ENCODE assay signal across 13 cellular contexts in genomic region chr3:153319691-153320552, GRCh38.
DNase-seq lines count a peak whose midpoint lies in the region; ATAC-seq, FAIRE-seq and TF ChIP-seq lines count a peak whose summit lies in the region.
"Had no signal": no experiment of that assay in that cellular context is flagged by ENCODE, and none has a peak within 500 bp of the region (broad histone marks: within the 10 kb centered on the region; RNA-seq: fewer than 3 reads in every experiment).

No MANE protein-coding gene starts in this region.

- no peak for ATAC-seq in activated CD8-positive, alpha-beta memory T cell treated with anti-CD3 and anti-CD28 coated beads, Interleukin-2, amount 10 ng/mL, durations not matched to agents 7 days and 5 days
- peak; percentile 90 to 91 for ATAC-seq in stimulated activated naive B cell treated with anti-CD40 and anti-IgM and Interleukin-4, amounts not matched to agents 10 μg/mL and 1 μg/mL and 100 μg/mL, for 72 hours (replicated peaks)

- H3K27ac ChIP-seq in endothelial cell of umbilical vein (ENCODE audit: insufficient read depth, low read depth, low read length): no peak overlapping the region

- H3K27ac Mint-ChIP-seq in activated CD8-positive, alpha-beta memory T cell treated with anti-CD3 and anti-CD28 coated beads, Interleukin-2, amount 10 ng/mL, durations not matched to agents 7 days and 5 days: no peak overlapping the region
- H3K27ac Mint-ChIP-seq in stimulated activated naive B cell treated with anti-CD40 and anti-IgM and Interleukin-4, amounts not matched to agents 10 μg/mL and 1 μg/mL and 100 μg/mL, for 72 hours: peak overlapping the region; percentile 94

- H3K4me2 ChIP-seq in Loucy (ENCODE audit: low read depth, low read length, poor library complexity, severe bottlenecking) (peak overlapping the region; percentile 5), endothelial cell of umbilical vein (ENCODE audit: insufficient read depth, low read length) (no peak overlapping the region)

- H3K27me3 ChIP-seq in Loucy (ENCODE audit: insufficient read depth, low read length, poor library complexity, severe bottlenecking) (no peaks in the 10 kb centered on the region), endothelial cell of umbilical vein (ENCODE audit: control insufficient read depth in 2 of 2, insufficient read depth in 2 of 2, low read length in 2 of 2) (no peaks in the 10 kb centered on the region)

- TF ChIP-seq CTCF in Loucy (conservative IDR thresholded peaks at IDR 0.05; ENCODE audit: low read length) (no peak), endothelial cell of umbilical vein (IDR thresholded peaks at IDR 0.05; ENCODE audit: extremely low read depth in 1 of 2, insufficient read depth in 1 of 2, low read depth in 1 of 2, low read length in 2 of 2) (no peak)

- no TSS peak for BruUV-seq in endothelial cell of umbilical vein (replicated peaks; lab: Mats Ljungman, UMichigan)

- no peaks in the 10 kb centered on the region for H3K9me2 ChIP-seq in Loucy (replicated peaks; ENCODE audit: low read depth, low read length)

- no peak for FAIRE-seq in endothelial cell of umbilical vein (lab: Jason Lieb, UNC)

- H3K9ac ChIP-seq in Loucy (ENCODE audit: low read depth, low read length, poor library complexity, severe bottlenecking) (no peak overlapping the region), endothelial cell of umbilical vein (replicated peaks; ENCODE audit: extremely low read depth, insufficient read depth, low read length) (no peak overlapping the region)

- TF ChIP-seq POLR2A in endothelial cell of umbilical vein (IDR thresholded peaks at IDR 0.05; ENCODE audit: low read depth, low read length): no peak

- dilution Hi-C loops in endothelial cell of umbilical vein (cut with MboI; ENCODE audit: extremely low pct_ligation_motif_present, low sequenced_read_pairs): no loop called here

- H2AFZ ChIP-seq in Loucy (ENCODE audit: low read length) (peak overlapping the region; percentile 54), endothelial cell of umbilical vein (ENCODE audit: low read depth, low read length) (peak overlapping the region; percentile 69)

- H3K79me2 ChIP-seq in Loucy (ENCODE audit: insufficient read depth, low read length) (no peaks in the 10 kb centered on the region), endothelial cell of umbilical vein (ENCODE audit: control insufficient read depth, insufficient read depth, low read length) (no peaks in the 10 kb centered on the region)

- no peak for DNase-seq in activated CD8-positive, alpha-beta memory T cell treated with anti-CD3 and anti-CD28 coated beads, Interleukin-2, amount 10 ng/mL, durations not matched to agents 7 days and 5 days
- no peak for DNase-seq in activated CD8-positive, alpha-beta memory T cell treated with anti-CD3 and anti-CD28 coated beads, Interleukin-2, amount 50 U/mL, for 4 hours
- no peak for DNase-seq in endothelial cell of umbilical vein (ENCODE audit: low read depth, low spot score)
- DNase-seq in stimulated activated naive B cell treated with anti-CD40 and anti-IgM and Interleukin-4, amounts not matched to agents 10 μg/mL and 1 μg/mL and 100 μg/mL, for 72 hours: no peak
- DNase-seq in COLO668 (lab: John Stamatoyannopoulos, UW; ENCODE audit: unreplicated experiment): no peak
- no peak for DNase-seq in SHP77 (lab: John Stamatoyannopoulos, UW)
- no peak for DNase-seq in HT-29 (ENCODE audit: low spot score)
- DNase-seq: activated naive CD4-positive, alpha-beta T cell treated with anti-CD3 and anti-CD28 coated beads, Interleukin-2, amount 50 U/mL, for 16 hours; occipital lobe; SIG-M5; stimulated activated CD4-positive, alpha-beta T cell treated with anti-CD3 and anti-CD28 coated beads, Interleukin-4, amount 100 ng/mL, for 24 hours; substantia nigra had no signal

- H3K36me3 Mint-ChIP-seq in activated CD8-positive, alpha-beta memory T cell treated with anti-CD3 and anti-CD28 coated beads, Interleukin-2, amount 10 ng/mL, durations not matched to agents 7 days and 5 days: peaks cover 2% of the 10 kb centered on the region
- H3K36me3 Mint-ChIP-seq in stimulated activated naive B cell treated with anti-CD40 and anti-IgM and Interleukin-4, amounts not matched to agents 10 μg/mL and 1 μg/mL and 100 μg/mL, for 72 hours: peaks cover 5 to 6% of the 10 kb centered on the region in 2 donors

- H3K4me1 ChIP-seq in Loucy (ENCODE audit: insufficient read depth, low read length, poor library complexity, severe bottlenecking): no peaks in the 10 kb centered on the region
- no peaks in the 10 kb centered on the region for H3K4me1 ChIP-seq in endothelial cell of umbilical vein (ENCODE audit: control insufficient read depth, extremely low read depth, insufficient read depth, low read length)

- no peaks in the 10 kb centered on the region for H3K36me3 ChIP-seq in Loucy (ENCODE audit: insufficient read depth, low read length)
- no peaks in the 10 kb centered on the region for H3K36me3 ChIP-seq in endothelial cell of umbilical vein (ENCODE audit: control insufficient read depth in 2 of 2, extremely low read depth in 1 of 2, insufficient read depth in 2 of 2, low read length in 2 of 2)

- peak overlapping the region; percentile 5 for H3K4me3 Mint-ChIP-seq in activated CD8-positive, alpha-beta memory T cell treated with anti-CD3 and anti-CD28 coated beads, Interleukin-2, amount 10 ng/mL, durations not matched to agents 7 days and 5 days
- peak overlapping the region; percentile 25 to 35 for H3K4me3 Mint-ChIP-seq in stimulated activated naive B cell treated with anti-CD40 and anti-IgM and Interleukin-4, amounts not matched to agents 10 μg/mL and 1 μg/mL and 100 μg/mL, for 72 hours

- H3K27me3 Mint-ChIP-seq in activated CD8-positive, alpha-beta memory T cell treated with anti-CD3 and anti-CD28 coated beads, Interleukin-2, amount 10 ng/mL, durations not matched to agents 7 days and 5 days: no peaks in the 10 kb centered on the region
- H3K27me3 Mint-ChIP-seq in stimulated activated naive B cell treated with anti-CD40 and anti-IgM and Interleukin-4, amounts not matched to agents 10 μg/mL and 1 μg/mL and 100 μg/mL, for 72 hours: peaks cover 3 to 5% of the 10 kb centered on the region in 2 donors

- CTCF ChIA-PET in activated CD8-positive, alpha-beta memory T cell treated with anti-CD3 and anti-CD28 coated beads, Interleukin-2, amount 10 ng/mL, durations not matched to agents 7 days and 5 days (lab: Charles Lee): no interaction called here
- CTCF ChIA-PET in endothelial cell of umbilical vein (lab: Charles Lee): no interaction called here

- intact Hi-C loops in endothelial cell of umbilical vein (cut with micrococcal nuclease): no loop called here

- peaks cover 19% of the 10 kb centered on the region for H3K4me1 Mint-ChIP-seq in activated CD8-positive, alpha-beta memory T cell treated with anti-CD3 and anti-CD28 coated beads, Interleukin-2, amount 10 ng/mL, durations not matched to agents 7 days and 5 days
- H3K4me1 Mint-ChIP-seq in stimulated activated naive B cell treated with anti-CD40 and anti-IgM and Interleukin-4, amounts not matched to agents 10 μg/mL and 1 μg/mL and 100 μg/mL, for 72 hours: peaks cover 14 to 31% of the 10 kb centered on the region in 2 donors

- H3K9me1 ChIP-seq in endothelial cell of umbilical vein (replicated peaks; ENCODE audit: control insufficient read depth, extremely low read depth, insufficient read depth, low read length): no peaks in the 10 kb centered on the region

- POLR2A ChIA-PET in endothelial cell of umbilical vein (lab: Charles Lee): no interaction called here

- no peaks in the 10 kb centered on the region for H3K9me3 ChIP-seq in Loucy (ENCODE audit: insufficient read depth, low read depth, low read length)
- no peaks in the 10 kb centered on the region for H3K9me3 ChIP-seq in endothelial cell of umbilical vein (replicated peaks; ENCODE audit: control insufficient read depth, insufficient read depth, low read length)

- H3F3A ChIP-seq in Loucy (ENCODE audit: low read depth): no peaks in the 10 kb centered on the region

- H4K20me1 ChIP-seq in Loucy (ENCODE audit: insufficient read depth, low read length, poor library complexity, severe bottlenecking) (no peaks in the 10 kb centered on the region), endothelial cell of umbilical vein (replicated peaks; ENCODE audit: control insufficient read depth, extremely low read depth, insufficient read depth, low read length) (no peaks in the 10 kb centered on the region)

- peaks cover 3% of the 10 kb centered on the region for H3K9me3 Mint-ChIP-seq in activated CD8-positive, alpha-beta memory T cell treated with anti-CD3 and anti-CD28 coated beads, Interleukin-2, amount 10 ng/mL, durations not matched to agents 7 days and 5 days (ENCODE audit: low read depth)
- peaks cover 3 to 5% of the 10 kb centered on the region in 2 donors for H3K9me3 Mint-ChIP-seq in stimulated activated naive B cell treated with anti-CD40 and anti-IgM and Interleukin-4, amounts not matched to agents 10 μg/mL and 1 μg/mL and 100 μg/mL, for 72 hours

- H3K4me3 ChIP-seq in Loucy (ENCODE audit: low read length, poor library complexity, severe bottlenecking) (no peak overlapping the region), endothelial cell of umbilical vein (replicated peaks in 1 of 3; ENCODE audit: insufficient read depth in 1 of 3, low read depth in 1 of 3, low read length in 3 of 3) (no peak overlapping the region)

TF ChIP-seq in endothelial cell of umbilical vein, 7 proteins besides CTCF, POLR2A, EP300 and RAD21:
- no peak for TF ChIP-seq FOS (IDR thresholded peaks at IDR 0.05; ENCODE audit: borderline replicate concordance, insufficient read depth, low read length)
- no peak for TF ChIP-seq JUN (IDR thresholded peaks at IDR 0.05; ENCODE audit: borderline replicate concordance, insufficient read depth, insufficient read length, low read depth)
